26 cellular contexts compared by ENCODE assay signal in genomic region chr6:109807881-109808280, GRCh38.
"Had no signal": no experiment of that assay in that cellular context is flagged by ENCODE, and none has a peak within 500 bp of the region (broad histone marks: within the 10 kb centered on the region; RNA-seq: fewer than 3 reads in every experiment).

No MANE protein-coding gene starts in this region.

- H3K27me3 ChIP-seq: neural progenitor cell, neutrophil, right atrium auricular region, right lobe of liver, suprapubic skin, tibial artery, upper lobe of right lung had no signal

- H3K4me3 Mint-ChIP-seq: mesothelial cell of epicardium; natural killer cell; nephron progenitor cell; neural progenitor cell; stimulated activated effector memory CD8-positive, alpha-beta T cell treated with anti-CD3 and anti-CD28 coated beads, Interleukin-12 subunit alpha, Interleukin-12 subunit beta, amount 100 ng/mL, for 72 hours; stimulated activated naive CD8-positive, alpha-beta T cell treated with anti-CD3 and anti-CD28 coated beads, Interleukin-15, Interleukin-2, amounts not matched to agents 100 ng/mL and 50 ng/mL, for 24 hours had no signal

- H3K4me1 ChIP-seq: left ventricle myocardium inferior, neural progenitor cell, parathyroid adenoma, right atrium auricular region, right lobe of liver, suprapubic skin, tibial artery, upper lobe of right lung had no signal

- H3K4me2 ChIP-seq: neural progenitor cell, smooth muscle cell had no signal

- ATAC-seq: natural killer cell; right lobe of liver; stimulated activated effector memory CD8-positive, alpha-beta T cell treated with anti-CD3 and anti-CD28 coated beads, Interleukin-12 subunit alpha, Interleukin-12 subunit beta, amount 100 ng/mL, for 72 hours; upper lobe of right lung had no signal

- H3K27ac Mint-ChIP-seq: mesothelial cell of epicardium; nephron progenitor cell; neural progenitor cell; progenitor cell of endocrine pancreas; stimulated activated effector memory CD8-positive, alpha-beta T cell treated with anti-CD3 and anti-CD28 coated beads, Interleukin-12 subunit alpha, Interleukin-12 subunit beta, amount 100 ng/mL, for 72 hours; stimulated activated naive CD8-positive, alpha-beta T cell treated with anti-CD3 and anti-CD28 coated beads, Interleukin-15, Interleukin-2, amounts not matched to agents 100 ng/mL and 50 ng/mL, for 24 hours had no signal

- DNase-seq: islet precursor cell; left ventricle myocardium inferior; mesendoderm; naive B cell; natural killer cell; nephron progenitor cell; occipital lobe; right lobe of liver; stimulated activated CD4-positive, alpha-beta T cell treated with anti-CD3 and anti-CD28 coated beads, Interleukin-1b, Interleukin-23, amount 100 ng/mL, for 48 hours; stimulated activated CD4-positive, alpha-beta T cell treated with anti-CD3 and anti-CD28 coated beads, Interleukin-2, amount 100 ng/mL, for 48 hours; stimulated activated naive CD4-positive, alpha-beta T cell; tibial artery; trophoblast cell; upper lobe of right lung had no signal

- H3K4me3 ChIP-seq: left ventricle myocardium inferior, lung, neural progenitor cell, right atrium auricular region, right lobe of liver, smooth muscle cell, suprapubic skin, thoracic aorta, tibial artery, upper lobe of right lung had no signal

- H3K36me3 ChIP-seq: left ventricle myocardium inferior, neural progenitor cell, neutrophil, right atrium auricular region, right lobe of liver, suprapubic skin had no signal

- H3K27me3 Mint-ChIP-seq: naive B cell; progenitor cell of endocrine pancreas; stimulated activated naive CD8-positive, alpha-beta T cell treated with anti-CD3 and anti-CD28 coated beads, Interleukin-15, Interleukin-2, amounts not matched to agents 100 ng/mL and 50 ng/mL, for 24 hours had no signal

- H3K9me3 Mint-ChIP-seq: natural killer cell; nephron progenitor cell; neural progenitor cell; stimulated activated effector memory CD8-positive, alpha-beta T cell treated with anti-CD3 and anti-CD28 coated beads, Interleukin-12 subunit alpha, Interleukin-12 subunit beta, amount 100 ng/mL, for 72 hours; stimulated activated naive CD8-positive, alpha-beta T cell treated with anti-CD3 and anti-CD28 coated beads, Interleukin-15, Interleukin-2, amounts not matched to agents 100 ng/mL and 50 ng/mL, for 24 hours had no signal

- H3K36me3 Mint-ChIP-seq: natural killer cell; neural progenitor cell; stimulated activated effector memory CD8-positive, alpha-beta T cell treated with anti-CD3 and anti-CD28 coated beads, Interleukin-12 subunit alpha, Interleukin-12 subunit beta, amount 100 ng/mL, for 72 hours had no signal

- H3K27ac ChIP-seq: left ventricle myocardium inferior, neural progenitor cell, neutrophil, parathyroid adenoma, right atrium auricular region, right lobe of liver, suprapubic skin, thoracic aorta, tibial artery, upper lobe of right lung had no signal

- H2AFZ ChIP-seq: neural progenitor cell, parathyroid adenoma had no signal

- H3K4me1 Mint-ChIP-seq: natural killer cell; neural progenitor cell; stimulated activated effector memory CD8-positive, alpha-beta T cell treated with anti-CD3 and anti-CD28 coated beads, Interleukin-12 subunit alpha, Interleukin-12 subunit beta, amount 100 ng/mL, for 72 hours had no signal
